In the genomic region with DNA sequence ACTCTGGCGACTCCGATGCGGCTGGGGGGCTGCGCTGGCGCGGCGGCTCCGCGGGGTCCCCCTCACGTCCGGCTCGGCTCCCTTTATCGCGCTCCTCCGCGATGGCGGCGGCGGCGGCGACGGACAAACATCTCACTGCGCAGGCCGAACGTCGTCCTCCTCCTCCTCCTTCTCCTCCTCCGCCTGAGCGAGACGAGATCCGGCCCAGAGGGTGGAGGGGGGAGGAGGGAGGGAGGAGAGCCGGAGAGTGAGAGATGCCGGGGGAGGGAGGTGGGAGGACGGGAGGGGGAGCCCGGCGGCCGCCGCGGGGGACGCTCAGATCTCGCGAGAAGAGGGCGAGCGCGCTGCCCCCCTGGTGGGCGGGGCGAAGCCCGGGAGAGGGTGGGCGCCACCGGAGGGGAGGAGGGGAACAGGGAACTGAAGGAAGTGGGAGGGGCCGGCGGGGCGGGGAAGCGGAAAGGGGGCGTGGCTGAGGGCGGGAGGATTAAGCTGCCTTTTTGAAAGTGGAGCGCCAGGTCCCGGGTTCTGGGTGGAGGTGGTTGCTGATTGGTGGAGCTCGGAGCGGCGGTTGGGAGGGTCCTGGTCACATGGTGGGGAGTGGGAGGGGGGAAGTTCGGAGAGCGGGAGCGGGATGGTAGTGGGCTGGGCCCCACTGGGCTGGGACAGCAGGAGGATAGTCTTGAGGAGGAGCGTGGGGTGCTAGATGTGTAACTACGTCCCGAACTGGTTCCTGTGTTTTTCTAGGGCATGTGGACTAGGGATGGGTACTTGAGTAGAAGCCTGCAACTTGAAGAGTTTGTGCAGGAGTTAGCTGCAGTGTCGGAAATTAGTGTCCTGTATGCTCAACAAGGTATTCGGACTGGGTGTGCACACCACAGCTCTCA, we compare ENCODE assay signal across 1 cellular context.
TF ChIP-seq lines count a peak whose summit lies in the region.

TSS of gene CUL3 (minus strand) at position 159 of the 884 bp plus-strand sequence. CDS start 354 bp downstream, outside the sequence.

TF ChIP-seq in HEK293, 187 proteins besides CTCF, POLR2A, EP300 and RAD21 (continued from another document):
- TF ChIP-seq, protein P1, sequence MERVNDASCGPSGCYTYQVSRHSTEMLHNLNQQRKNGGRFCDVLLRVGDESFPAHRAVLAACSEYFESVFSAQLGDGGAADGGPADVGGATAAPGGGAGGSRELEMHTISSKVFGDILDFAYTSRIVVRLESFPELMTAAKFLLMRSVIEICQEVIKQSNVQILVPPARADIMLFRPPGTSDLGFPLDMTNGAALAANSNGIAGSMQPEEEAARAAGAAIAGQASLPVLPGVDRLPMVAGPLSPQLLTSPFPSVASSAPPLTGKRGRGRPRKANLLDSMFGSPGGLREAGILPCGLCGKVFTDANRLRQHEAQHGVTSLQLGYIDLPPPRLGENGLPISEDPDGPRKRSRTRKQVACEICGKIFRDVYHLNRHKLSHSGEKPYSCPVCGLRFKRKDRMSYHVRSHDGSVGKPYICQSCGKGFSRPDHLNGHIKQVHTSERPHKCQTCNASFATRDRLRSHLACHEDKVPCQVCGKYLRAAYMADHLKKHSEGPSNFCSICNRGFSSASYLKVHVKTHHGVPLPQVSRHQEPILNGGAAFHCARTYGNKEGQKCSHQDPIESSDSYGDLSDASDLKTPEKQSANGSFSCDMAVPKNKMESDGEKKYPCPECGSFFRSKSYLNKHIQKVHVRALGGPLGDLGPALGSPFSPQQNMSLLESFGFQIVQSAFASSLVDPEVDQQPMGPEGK (tag by site-specific recombination; IDR thresholded peaks at IDR 0.05): peak; percentile 94
- TF ChIP-seq ZBTB10 (tag by site-specific recombination; IDR thresholded peaks at IDR 0.05): 0 out of 2 replicates have a peak, but pooled peaks have one; percentile 40
- 0 out of 2 replicates have a peak, but pooled peaks have one; percentile 38 for TF ChIP-seq HIC1 (tag by site-specific recombination; IDR thresholded peaks at IDR 0.05)
- TF ChIP-seq EGR2 (tag by site-specific recombination; IDR thresholded peaks at IDR 0.05; ENCODE audit: low read depth): peak; percentile 86
- TF ChIP-seq YY1 (tag by site-specific recombination; IDR thresholded peaks at IDR 0.05): 0 out of 2 replicates have a peak, but pooled peaks have one; percentile 30
- peak; percentile 50; the same call in 1 of the 2 replicates for TF ChIP-seq FEZF1 (tag by site-specific recombination; IDR thresholded peaks at IDR 0.05)
- TF ChIP-seq ZFP69B (tag by site-specific recombination; IDR thresholded peaks at IDR 0.05): peak; percentile 98
- no peak for TF ChIP-seq ZNF221 (tag by site-specific recombination; IDR thresholded peaks at IDR 0.05; ENCODE audit: borderline replicate concordance)
- peak; percentile 50; the same call in 1 of the 2 replicates for TF ChIP-seq SCRT1 (tag by site-specific recombination; IDR thresholded peaks at IDR 0.05; ENCODE audit: borderline replicate concordance)
- TF ChIP-seq ZNF843 (tag by site-specific recombination; IDR thresholded peaks at IDR 0.05): peak; percentile 55
- TF ChIP-seq ZNF174 (tag by site-specific recombination; IDR thresholded peaks at IDR 0.05): no peak
- TF ChIP-seq ZNF366 (tag by site-specific recombination; conservative IDR thresholded peaks at IDR 0.05): peak; percentile 93
- TF ChIP-seq ZNF488 (tag by site-specific recombination; IDR thresholded peaks at IDR 0.05): no peak
- peak; percentile 99 for TF ChIP-seq ZNF398 (tag by site-specific recombination; IDR thresholded peaks at IDR 0.05)
- no peak for TF ChIP-seq ZNF776 (tag by site-specific recombination; IDR thresholded peaks at IDR 0.05; ENCODE audit: borderline replicate concordance)
- TF ChIP-seq KLF7 (tag by site-specific recombination; IDR thresholded peaks at IDR 0.05; ENCODE audit: borderline replicate concordance): peak; percentile 51; the same call in 1 of the 2 replicates
- TF ChIP-seq MEIS1 (CRISPR knock-in tag; IDR thresholded peaks at IDR 0.05; ENCODE audit: borderline replicate concordance): no peak
